In the genomic region with DNA sequence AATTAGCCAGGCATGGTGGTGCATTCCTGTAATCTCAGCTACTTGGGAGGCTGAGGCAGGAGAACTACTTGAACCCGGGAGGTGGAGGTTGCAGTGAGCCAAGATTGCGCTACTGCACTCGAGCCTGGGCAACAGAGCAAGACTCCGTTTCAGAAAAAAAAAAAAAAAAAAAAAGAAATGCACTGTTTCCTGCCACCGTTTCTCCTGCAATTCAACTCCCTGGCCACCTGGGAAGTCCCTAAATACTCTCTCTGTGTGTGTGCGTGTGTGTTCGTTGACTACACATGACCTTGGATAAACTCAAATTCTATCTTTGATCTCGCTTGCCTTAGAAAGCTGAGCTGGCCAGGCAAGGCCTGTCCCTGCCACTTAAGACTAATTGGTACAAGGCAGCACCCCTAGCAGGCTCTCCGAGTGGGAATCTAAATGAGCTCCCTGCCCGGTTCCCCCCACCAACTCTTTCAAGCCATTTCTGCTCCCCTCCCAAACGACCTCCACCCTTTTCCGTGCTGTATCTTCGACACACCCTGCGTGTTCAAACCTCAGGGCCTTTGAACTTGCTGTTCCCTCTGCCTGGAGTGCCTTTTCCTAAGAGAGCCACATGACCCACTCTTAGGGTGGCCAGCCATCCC, we compare ENCODE assay signal across 8 cellular contexts. TPM values are rescaled to one million over a fixed set of nuclear protein-coding genes. Genes with fewer than 3 reads are reported as not detected.
DNase-seq lines count a peak whose midpoint lies in the region; ATAC-seq and TF ChIP-seq lines count a peak whose summit lies in the region.

No MANE protein-coding gene starts in this region.

- TF ChIP-seq CTCF in GM12872 (IDR thresholded peaks at IDR 0.05; ENCODE audit: insufficient read depth, low read depth, low read length) = 0 out of 3 replicates have a peak, but pooled peaks have one; percentile 4

- DNase-seq in SK-MEL-5 (ENCODE audit: low read depth, low spot score) (peak; percentile 50), left kidney (ENCODE audit: low read depth, low spot score) (peak; percentile 73), MV-4-11 (lab: John Stamatoyannopoulos, UW) (no peak), hippocampal formation (lab: John Stamatoyannopoulos, UW) (no peak), Ammon's horn (ENCODE audit: low spot score) (no peak)

- H3K9ac ChIP-seq in BLaER1 treated with 17β-estradiol and CSF1 and Interleukin-3, amounts not matched to agents 10 nM and 100 nM = 0 out of 22 replicates have a peak overlapping the region, but pooled peaks of 2 of the 11 experiments have one; percentile 3 to 12

- H3K36me3 ChIP-seq in BLaER1 treated with 17β-estradiol and CSF1 and Interleukin-3, amounts not matched to agents 10 nM and 100 nM = peaks cover 0 to 11% (median 0%) of the 10 kb centered on the region in 11 experiments; a peak in 1 of 22 replicates

- H3K4me3 ChIP-seq in BLaER1 treated with 17β-estradiol and CSF1 and Interleukin-3, amounts not matched to agents 10 nM and 100 nM = no peak overlapping the region

- H3K27me3 ChIP-seq in BLaER1 treated with 17β-estradiol and CSF1 and Interleukin-3, amounts not matched to agents 10 nM and 100 nM = no peaks in the 10 kb centered on the region

- H3K4me1 ChIP-seq in BLaER1 treated with 17β-estradiol and CSF1 and Interleukin-3, amounts not matched to agents 10 nM and 100 nM = peaks cover 12 to 52% (median 41%) of the 10 kb centered on the region in 10 experiments; a peak in 19 of 20 replicates

- H4K20me1 ChIP-seq in BLaER1 treated with 17β-estradiol and CSF1 and Interleukin-3, amounts not matched to agents 10 nM and 100 nM = peaks cover 0 to 19% (median 0%) of the 10 kb centered on the region in 11 experiments; a peak in 2 of 22 replicates

- in situ Hi-C loops in SK-MEL-5 (cut with HindIII; ENCODE audit: low pct_unique_long_range_greater_than_20kb, low sequenced_read_pairs) = no loop called here

- ATAC-seq in GM21381 (IDR thresholded peaks at IDR 0.05; ENCODE audit: unreplicated experiment) = no peak

- H3K9me3 ChIP-seq in BLaER1 treated with 17β-estradiol and CSF1 and Interleukin-3, amounts not matched to agents 10 nM and 100 nM (replicated peaks in 1 of 11) = no peaks in the 10 kb centered on the region

- peak overlapping the region in 1 of 11 experiments; percentile 52; a peak in 2 of 22 replicates for H3K27ac ChIP-seq in BLaER1 treated with 17β-estradiol and CSF1 and Interleukin-3, amounts not matched to agents 10 nM and 100 nM

- peak overlapping the region in 7 of 11 experiments; percentile 21 to 61 (median 56); a peak in 13 of 22 replicates for H3K4me2 ChIP-seq in BLaER1 treated with 17β-estradiol and CSF1 and Interleukin-3, amounts not matched to agents 10 nM and 100 nM

RNA-seq across cellular contexts. Expression of gene BCAT2, which starts 5.2 kb away (rescaled TPM):
- total RNA-seq in SK-MEL-5 (2014; rRNA removed; shearing (Covaris generic)) = 12.5 and 14.4 TPM in 2 replicates
- 22.8 and 27.6 TPM in 2 replicates for polyA plus RNA-seq in SK-MEL-5 (2015; cell fraction: cytosol; rRNA removed)
- polyA plus RNA-seq in SK-MEL-5 (2015; cell fraction: nucleus; rRNA removed) = 69.3 and 118 TPM in 2 replicates

RNA-seq across cellular contexts. Expression of gene HSD17B14, which starts 20.3 kb away (rescaled TPM):
- 53.9 and 58.9 TPM in 2 replicates for total RNA-seq in SK-MEL-5 (2014; rRNA removed; shearing (Covaris generic))
- polyA plus RNA-seq in SK-MEL-5 (2015; cell fraction: cytosol; rRNA removed) = 56.0 and 80.0 TPM in 2 replicates
- 39.3 and 49.2 TPM in 2 replicates for polyA plus RNA-seq in SK-MEL-5 (2015; cell fraction: nucleus; rRNA removed)

RNA-seq across cellular contexts. Expression of gene PLEKHA4, which starts 52.4 kb away (rescaled TPM):
- total RNA-seq in SK-MEL-5 (2014; rRNA removed; shearing (Covaris generic)) = 3.0 and 3.1 TPM in 2 replicates
- polyA plus RNA-seq in SK-MEL-5 (2015; cell fraction: cytosol; rRNA removed) = 8.3 and 11.2 TPM in 2 replicates
- 13.6 and 27.1 TPM in 2 replicates for polyA plus RNA-seq in SK-MEL-5 (2015; cell fraction: nucleus; rRNA removed)

RNA-seq across cellular contexts. Expression of gene PPP1R15A, which starts 56.2 kb away (rescaled TPM):
- 26.3 and 30.2 TPM in 2 replicates for total RNA-seq in SK-MEL-5 (2014; rRNA removed; shearing (Covaris generic))
- 43.9 and 54.8 TPM in 2 replicates for polyA plus RNA-seq in SK-MEL-5 (2015; cell fraction: cytosol; rRNA removed)
- polyA plus RNA-seq in SK-MEL-5 (2015; cell fraction: nucleus; rRNA removed) = 35.8 and 38.4 TPM in 2 replicates

Comparison
In these comparisons a context has a peak if more than half of its experiments do, and no peak if none do; other contexts are left out.
1. DNase-seq: peak in SK-MEL-5 (single experiment) and left kidney (single experiment); none in MV-4-11 (single experiment), hippocampal formation (0 of 2) and Ammon's horn (single experiment).